In the genomic region with DNA sequence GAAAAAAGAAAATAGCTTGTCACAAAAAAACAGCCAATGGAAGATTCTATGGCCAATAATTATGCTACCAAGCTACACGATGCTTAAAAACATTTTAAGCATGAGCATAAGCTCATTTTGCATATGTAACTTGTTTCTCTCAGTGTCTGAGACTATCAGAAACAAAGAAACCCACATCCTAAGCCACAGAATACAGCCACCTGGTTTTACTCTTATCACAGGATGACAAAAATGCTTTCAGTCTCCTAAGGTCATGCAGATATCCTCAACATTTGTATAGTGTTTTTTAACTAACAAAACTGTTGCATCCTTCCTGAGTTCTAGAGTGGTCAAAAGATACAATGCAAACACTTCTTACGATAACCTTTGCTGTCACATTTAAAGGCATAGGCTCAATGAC, we compare ENCODE assay signal across 10 cellular contexts.
A peak's percentile ranks its signal among the peaks of the same experiment; 100 is the strongest.
DNase-seq lines count a peak whose midpoint lies in the region; ATAC-seq and TF ChIP-seq lines count a peak whose summit lies in the region.
"Had no signal": no experiment of that assay in that cellular context is flagged by ENCODE, and none has a peak within 500 bp of the region (broad histone marks: within the 10 kb centered on the region; RNA-seq: fewer than 3 reads in every experiment).

No MANE protein-coding gene starts in this region.

- H3K27me3 ChIP-seq in hepatocyte, result no peaks in the 10 kb centered on the region

- POLR2A ChIA-PET in GM10248 (lab: Yijun Ruan, JAX), result no interaction called here

- H3K4me3 ChIP-seq in hepatocyte, result no peak overlapping the region

- no peaks in the 10 kb centered on the region for H3K79me2 ChIP-seq in hepatocyte

- no peaks in the 10 kb centered on the region for H3K9me3 ChIP-seq in hepatocyte (ENCODE audit: low read depth)

- ATAC-seq in HG02970 (IDR thresholded peaks at IDR 0.05; ENCODE audit: low FRiP score, unreplicated experiment), result peak; percentile 94

- 73% methylated on average over 2 of the region's 2 CpGs for WGBS in hepatocyte (ENCODE audit: low lambda C conversion rate, missing lambda C conversion rate)

- H3K9me2 ChIP-seq in hepatocyte (replicated peaks; ENCODE audit: insufficient read depth), result no peaks in the 10 kb centered on the region

- no peaks in the 10 kb centered on the region for H3K4me1 ChIP-seq in hepatocyte (ENCODE audit: insufficient read depth)

- CTCF ChIA-PET in GM10248 (lab: Yijun Ruan, JAX), result interaction anchor here (1.3 to 1.5 kb wide), 2 partner anchors 10 to 17 kb away, joined by 5 read pairs; no protein-coding TSS in a partner anchor

- H2AFZ ChIP-seq in hepatocyte, result no peak overlapping the region

- DNase-seq in GM10248 (ENCODE audit: extremely low spot score) (peak; percentile 24), GM19240 (ENCODE audit: insufficient read length, low spot score) (peak; percentile 4), OCI-M1 (lab: John Stamatoyannopoulos, UW) (peak; percentile 92), posterior cingulate gyrus (no peak), NCI-H345 treated with DMSO at 0.1 percent for 48 hours (lab: John Stamatoyannopoulos, UW; ENCODE audit: unreplicated experiment) (no peak), hepatocyte (ENCODE audit: low spot score) (no peak), germinal center (ENCODE audit: low spot score) (no peak)
- DNase-seq: foreskin melanocyte, SHP77 had no signal

- TF ChIP-seq CTCF in GM10248 (IDR thresholded peaks at IDR 0.05; ENCODE audit: control extremely low read depth, extremely low read depth, low read depth, missing control alignments) (no peak), hepatocyte (IDR thresholded peaks at IDR 0.05; ENCODE audit: poor library complexity) (no peak)

- intact Hi-C loops in posterior cingulate gyrus (cut with DNase I), result no loop called here

- H3K4me2 ChIP-seq in hepatocyte, result no peak overlapping the region

- no peaks in the 10 kb centered on the region for H3K36me3 ChIP-seq in hepatocyte (replicated peaks; ENCODE audit: insufficient read depth, low read depth)

- no peaks in the 10 kb centered on the region for H4K20me1 ChIP-seq in hepatocyte (ENCODE audit: insufficient read depth, poor library complexity, severe bottlenecking)

- H3K27ac ChIP-seq in hepatocyte, result no peak overlapping the region

Comparison
In these comparisons a context has a peak if more than half of its experiments do, and no peak if none do; other contexts are left out.
1. DNase-seq: peak in GM10248 (single experiment), GM19240 (single experiment) and OCI-M1 (single experiment); none in posterior cingulate gyrus (0 of 10), NCI-H345 treated with DMSO at 0.1 percent for 48 hours (single experiment), hepatocyte (single experiment) and germinal center (single experiment).